Comparison of ENCODE assay signal across 14 cellular contexts in the genomic region with DNA sequence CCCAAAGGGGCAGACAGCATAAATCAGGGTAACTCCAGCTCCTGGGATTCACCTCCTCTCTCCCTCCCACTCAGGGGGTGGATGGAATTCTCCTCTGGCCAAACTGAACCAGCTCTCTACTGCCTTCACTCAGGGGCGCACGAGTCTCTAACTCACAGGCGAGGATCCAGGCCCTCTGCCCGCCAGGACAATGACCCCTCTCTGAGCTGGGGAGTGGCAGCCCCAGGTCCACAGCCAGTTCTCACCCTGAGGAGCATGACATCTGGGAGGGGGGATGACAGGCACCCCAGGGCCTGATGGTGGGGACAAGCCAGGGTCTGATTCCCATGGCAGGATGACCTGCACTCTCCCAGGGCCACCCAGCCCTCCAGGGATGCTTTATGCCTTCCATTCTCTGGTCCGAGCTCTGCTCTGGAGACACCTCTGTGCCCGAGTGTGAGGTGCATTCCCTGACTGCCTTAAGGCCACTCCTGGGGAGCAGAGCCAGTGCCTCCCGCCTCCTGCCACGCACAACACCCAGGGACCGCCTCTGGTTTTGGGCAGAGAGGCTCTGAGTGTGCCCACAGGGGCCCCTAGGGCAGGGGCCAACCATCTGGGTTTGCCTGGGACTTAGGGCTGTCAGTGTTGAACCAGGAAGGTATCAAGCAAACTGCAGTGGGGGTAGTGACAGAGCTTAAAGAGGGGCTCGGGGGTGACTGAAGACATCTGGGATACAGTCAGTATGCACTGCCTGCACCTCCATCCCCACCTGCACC.
DNase-seq lines count a peak whose midpoint lies in the region; ATAC-seq and TF ChIP-seq lines count a peak whose summit lies in the region.
"Had no signal": no experiment of that assay in that cellular context is flagged by ENCODE, and none has a peak within 500 bp of the region (broad histone marks: within the 10 kb centered on the region; RNA-seq: fewer than 3 reads in every experiment).

No MANE protein-coding gene starts in this region.

- POLR2A ChIA-PET in activated B cell treated with CpG ODN at 0.5 μM for 24 hours (lab: Charles Lee), result interaction anchor here (0.5 to 21.5 kb wide), 18 partner anchors 8 to 373 kb away, joined by 3 to 582 read pairs (median 4); partner anchors contain the start of genes GADD45B and TIMM13

- H3K9me3 ChIP-seq in left ventricle myocardium inferior (replicated peaks) (peaks cover 5% of the 10 kb centered on the region), left lung (peaks cover 0 to under 1% of the 10 kb centered on the region in 2 donors)

- CTCF ChIA-PET in activated B cell treated with CpG ODN at 0.5 μM for 24 hours (lab: Charles Lee), result interaction anchor here (0.6 to 14.6 kb wide), 17 partner anchors 12 to 480 kb away, joined by 3 to 336 read pairs (median 3); partner anchors contain the start of genes GADD45B and GNG7

- H3K27ac Mint-ChIP-seq in activated B cell treated with CpG ODN at 0.5 μM for 24 hours, result peak overlapping the region; percentile 65
- H3K27ac Mint-ChIP-seq: activated T-helper 2 cell treated with anti-CD3 and anti-CD28 coated beads, Interferon-gamma antibody, Interleukin-2, Interleukin-4, amounts not matched to agents 10 μg/mL and 5 μg/mL and 100 μg/mL, durations not matched to agents 14 hours and 24 hours and 36 hours; CD4-positive, alpha-beta memory T cell; mesothelial cell of epicardium; neural progenitor cell; T-helper 2 cell treated with Interferon-gamma antibody and Interleukin-4, amounts not matched to agents 5 μg/mL and 100 μg/mL, for 36 hours had no signal

- H3K4me1 ChIP-seq in left ventricle myocardium inferior, result peaks cover 41% of the 10 kb centered on the region
- H3K4me1 ChIP-seq in left lung, result peaks cover 6 to 74% of the 10 kb centered on the region in 2 donors
- H3K4me1 ChIP-seq: neural progenitor cell had no signal

- H3K27me3 ChIP-seq in left ventricle myocardium inferior (ENCODE audit: low read depth) (peaks cover 10% of the 10 kb centered on the region), left lung (no peaks in the 10 kb centered on the region)

- H3K36me3 ChIP-seq in left ventricle myocardium inferior (no peaks in the 10 kb centered on the region), left lung (no peaks in the 10 kb centered on the region)
- H3K36me3 ChIP-seq: neural progenitor cell had no signal

- H3K27ac ChIP-seq in left ventricle myocardium inferior (replicated peaks) (peak overlapping the region; percentile 92), left lung (peak overlapping the region in 1 of 2 donors; percentile 53), substantia nigra (ENCODE audit: low read depth, low read length, poor library complexity, severe bottlenecking) (peak overlapping the region; percentile 31)
- H3K27ac ChIP-seq: neural progenitor cell had no signal

- intact Hi-C loops in left ventricle myocardium inferior (cut with micrococcal nuclease), result no loop called here
- intact Hi-C loops in left cardiac atrium (cut with DNase I), result no loop called here
- intact Hi-C loops in activated B cell treated with CpG ODN at 0.5 μM for 24 hours (cut with micrococcal nuclease), result loop anchor here (2.0 to 5.0 kb wide), 2 partner anchors 16 to 244 kb away; no protein-coding TSS in a partner anchor
- intact Hi-C loops in left lung (cut with DNase I), result no loop called here

- H3K4me1 Mint-ChIP-seq in activated B cell treated with CpG ODN at 0.5 μM for 24 hours, result peaks cover 89% of the 10 kb centered on the region

- H3K4me3 Mint-ChIP-seq in activated B cell treated with CpG ODN at 0.5 μM for 24 hours, result peak overlapping the region; percentile 53
- H3K4me3 Mint-ChIP-seq: T-helper 2 cell treated with Interferon-gamma antibody and Interleukin-4, amounts not matched to agents 5 μg/mL and 100 μg/mL, for 36 hours had no signal

- TF ChIP-seq CTCF in left ventricle myocardium inferior (IDR thresholded peaks at IDR 0.05; ENCODE audit: borderline replicate concordance) (no peak), activated B cell treated with CpG ODN at 0.5 μM for 24 hours (IDR thresholded peaks at IDR 0.05) (no peak), left lung (IDR thresholded peaks at IDR 0.05) (no peak)

- H3K9me3 Mint-ChIP-seq in activated B cell treated with CpG ODN at 0.5 μM for 24 hours, result no peaks in the 10 kb centered on the region
- H3K9me3 Mint-ChIP-seq: activated T-helper 2 cell treated with anti-CD3 and anti-CD28 coated beads, Interferon-gamma antibody, Interleukin-2, Interleukin-4, amounts not matched to agents 10 μg/mL and 5 μg/mL and 100 μg/mL, durations not matched to agents 14 hours and 24 hours and 36 hours; mesothelial cell of epicardium; neural progenitor cell; T-helper 2 cell treated with Interferon-gamma antibody and Interleukin-4, amounts not matched to agents 5 μg/mL and 100 μg/mL, for 36 hours had no signal

- no peak for DNase-seq in left ventricle myocardium inferior
- no peak for DNase-seq in left cardiac atrium
- no peak for DNase-seq in activated B cell treated with CpG ODN at 0.5 μM for 24 hours
- DNase-seq in left lung, result peak in 1 of 2 donors; percentile 76
- no peak for DNase-seq in substantia nigra (lab: John Stamatoyannopoulos, UW)
- no peak for DNase-seq in superior temporal gyrus (ENCODE audit: extremely low spot score)
- no peak for DNase-seq in NCI-H1092 treated with DMSO at 0.1 percent for 48 hours (lab: John Stamatoyannopoulos, UW)
- no peak for DNase-seq in GM19238 (ENCODE audit: insufficient read length, low spot score)
- DNase-seq: NCI-H2029 treated with DMSO at 0.1 percent for 48 hours had no signal

- H3K27me3 Mint-ChIP-seq in activated B cell treated with CpG ODN at 0.5 μM for 24 hours, result no peaks in the 10 kb centered on the region
- H3K27me3 Mint-ChIP-seq: CD4-positive, alpha-beta memory T cell had no signal

- no peak overlapping the region for H3K4me3 ChIP-seq in left ventricle myocardium inferior
- H3K4me3 ChIP-seq in left lung, result no peak overlapping the region

- peaks cover 2% of the 10 kb centered on the region for H3K36me3 Mint-ChIP-seq in activated B cell treated with CpG ODN at 0.5 μM for 24 hours (ENCODE audit: low read depth)
- H3K36me3 Mint-ChIP-seq: CD4-positive, alpha-beta memory T cell; mesothelial cell of epicardium; neural progenitor cell had no signal

- no peak for ATAC-seq in left cardiac atrium
- ATAC-seq in activated B cell treated with CpG ODN at 0.5 μM for 24 hours (ENCODE audit: low read depth), result no peak
- ATAC-seq in left lung, result peak; percentile 13
